8 cellular contexts compared by ENCODE assay signal in genomic region chr9:121598167-121599000, GRCh38.
A peak's percentile ranks its signal among the peaks of the same experiment; 100 is the strongest.
DNase-seq lines count a peak whose midpoint lies in the region; ATAC-seq and TF ChIP-seq lines count a peak whose summit lies in the region.

No MANE protein-coding gene starts in this region.

- ATAC-seq in GM18519 (IDR thresholded peaks at IDR 0.05; ENCODE audit: low FRiP score, unreplicated experiment) (no peak), GM19328 (IDR thresholded peaks at IDR 0.05; ENCODE audit: unreplicated experiment) (no peak)

- TF ChIP-seq CTCF in AG09319 (IDR thresholded peaks at IDR 0.05; ENCODE audit: low read depth, low read length) (peak; percentile 44), fibroblast of pulmonary artery (IDR thresholded peaks at IDR 0.05; ENCODE audit: low read length, missing control alignments) (peak; percentile 21), nephron progenitor cell (IDR thresholded peaks at IDR 0.05) (no peak)

- peak overlapping the region; percentile 86 for H3K27ac Mint-ChIP-seq in nephron progenitor cell

- H3K4me3 ChIP-seq in fibroblast of pulmonary artery (replicated peaks; ENCODE audit: low read depth, low read length), result no peak overlapping the region

- H3K9me3 Mint-ChIP-seq in nephron progenitor cell, result peaks cover 22% of the 10 kb centered on the region

- H3K36me3 Mint-ChIP-seq in nephron progenitor cell (ENCODE audit: low read depth), result peaks cover 5% of the 10 kb centered on the region

- DNase-seq in AG09319 (ENCODE audit: extremely low read depth, low read depth), result peak; percentile 57
- DNase-seq in NCI-H526 treated with DMSO at 0.1 percent for 48 hours (lab: John Stamatoyannopoulos, UW), result peak; percentile 62
- peak; percentile 60 for DNase-seq in fibroblast of pulmonary artery (ENCODE audit: low read depth)
- DNase-seq in nephron progenitor cell, result peak; percentile 90
- no peak for DNase-seq in central memory CD4-positive, alpha-beta T cell
- DNase-seq in NCI-H1930 (lab: John Stamatoyannopoulos, UW), result no peak

- H3K4me3 Mint-ChIP-seq in nephron progenitor cell, result peak overlapping the region; percentile 84

- peaks cover 30% of the 10 kb centered on the region for H3K4me1 Mint-ChIP-seq in nephron progenitor cell

- peaks cover 37% of the 10 kb centered on the region for H3K27me3 Mint-ChIP-seq in nephron progenitor cell (ENCODE audit: low read depth, poor library complexity)

Comparison
In these comparisons a context has a peak if more than half of its experiments do, and no peak if none do; other contexts are left out.
1. DNase-seq: peak in AG09319 (single experiment), NCI-H526 treated with DMSO at 0.1 percent for 48 hours (single experiment), fibroblast of pulmonary artery (single experiment) and nephron progenitor cell (single experiment); none in central memory CD4-positive, alpha-beta T cell (single experiment) and NCI-H1930 (0 of 2).